19 cellular contexts compared by ENCODE assay signal in the genomic region with DNA sequence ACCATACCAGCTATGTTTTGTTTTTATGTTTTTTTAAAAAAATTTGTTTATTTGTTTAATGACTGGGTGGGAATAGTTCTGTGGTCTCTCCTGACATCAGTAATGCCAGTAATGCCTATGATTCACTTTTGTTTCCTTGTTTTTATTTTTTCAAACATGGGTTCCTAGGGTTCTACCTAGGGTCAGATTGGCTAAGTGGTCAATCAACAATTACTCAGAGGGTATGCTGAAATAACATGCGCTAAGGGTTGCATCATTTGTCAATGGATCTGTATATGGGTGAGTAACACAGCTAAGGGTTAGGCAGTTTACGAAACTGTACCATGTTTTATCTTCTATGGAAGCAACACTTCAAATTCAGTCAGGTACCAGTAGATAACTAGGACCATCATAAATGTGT.
A peak's percentile ranks its signal among the peaks of the same experiment; 100 is the strongest.
DNase-seq lines count a peak whose midpoint lies in the region; ATAC-seq and TF ChIP-seq lines count a peak whose summit lies in the region.
"Had no signal": no experiment of that assay in that cellular context is flagged by ENCODE, and none has a peak within 500 bp of the region (broad histone marks: within the 10 kb centered on the region; RNA-seq: fewer than 3 reads in every experiment).

No MANE protein-coding gene starts in this region.

- no peaks in the 10 kb centered on the region for H3K27me3 Mint-ChIP-seq in MCF 10A (ENCODE audit: insufficient read depth, unreplicated experiment)
- H3K27me3 Mint-ChIP-seq in naive thymus-derived CD8-positive, alpha-beta T cell: peaks cover 0 to 3% (median 0%) of the 10 kb centered on the region in 5 donors
- no peaks in the 10 kb centered on the region for H3K27me3 Mint-ChIP-seq in activated naive CD4-positive, alpha-beta T cell treated with anti-CD3 and anti-CD28 coated beads for 36 hours (ENCODE audit: low read depth)
- H3K27me3 Mint-ChIP-seq: activated CD4-positive, alpha-beta T cell treated with anti-CD3 and anti-CD28 coated beads, Interleukin-2, amount 10 ng/mL, durations not matched to agents 7 days and 5 days; activated naive CD4-positive, alpha-beta T cell treated with anti-CD3 and anti-CD28 coated beads, Interleukin-2, amount 10 ng/mL, durations not matched to agents 7 days and 5 days; CD4-positive, CD25-positive, alpha-beta regulatory T cell; dendritic cell treated with granulocyte-macrophage colony-stimulating factor and Interleukin-4, amounts not matched to agents 40 ng/mL and 50 ng/mL, for 4 days had no signal

- BruUV-seq in MCF 10A (replicated peaks; lab: Mats Ljungman, UMichigan): no TSS peak

- H3K4me1 ChIP-seq in breast epithelium (no peaks in the 10 kb centered on the region), RWPE2 (ENCODE audit: insufficient read depth, poor library complexity, severe bottlenecking) (peaks cover 23% of the 10 kb centered on the region), smooth muscle cell (ENCODE audit: low read depth) (no peaks in the 10 kb centered on the region)
- H3K4me1 ChIP-seq: right atrium auricular region, stomach had no signal

- peaks cover 33% of the 10 kb centered on the region for H3K9me3 Mint-ChIP-seq in MCF 10A (ENCODE audit: unreplicated experiment)
- peaks cover 5 to 34% (median 15%) of the 10 kb centered on the region in 9 donors for H3K9me3 Mint-ChIP-seq in naive thymus-derived CD8-positive, alpha-beta T cell
- peaks cover 11% of the 10 kb centered on the region for H3K9me3 Mint-ChIP-seq in activated naive CD4-positive, alpha-beta T cell treated with anti-CD3 and anti-CD28 coated beads for 36 hours

- no peak overlapping the region for H3K9ac ChIP-seq in smooth muscle cell (ENCODE audit: low read depth)

- POLR2A ChIA-PET in MCF 10A (lab: Yijun Ruan, JAX): interaction anchor here (0.6 to 1.6 kb wide), 3 partner anchors 12 to 691 kb away, joined by 3 to 4 read pairs (median 3); no protein-coding TSS in a partner anchor
- POLR2A ChIA-PET in naive thymus-derived CD8-positive, alpha-beta T cell (lab: Charles Lee): no interaction called here

- 68% methylated on average over 2 of the region's 2 CpGs for WGBS in smooth muscle cell (ENCODE audit: low lambda C conversion rate)

- H3K36me3 ChIP-seq in breast epithelium (no peaks in the 10 kb centered on the region), RWPE2 (ENCODE audit: low read depth) (no peaks in the 10 kb centered on the region), smooth muscle cell (ENCODE audit: low read depth) (no peaks in the 10 kb centered on the region)
- H3K36me3 ChIP-seq: right atrium auricular region, stomach had no signal

- H3K4me1 Mint-ChIP-seq in MCF 10A (ENCODE audit: insufficient read depth, unreplicated experiment): peaks cover 21% of the 10 kb centered on the region
- peaks cover 0 to 8% (median 0%) of the 10 kb centered on the region in 4 donors for H3K4me1 Mint-ChIP-seq in naive thymus-derived CD8-positive, alpha-beta T cell
- H3K4me1 Mint-ChIP-seq in activated naive CD4-positive, alpha-beta T cell treated with anti-CD3 and anti-CD28 coated beads for 36 hours (ENCODE audit: low read depth): peaks cover 6% of the 10 kb centered on the region
- H3K4me1 Mint-ChIP-seq: activated CD4-positive, alpha-beta T cell treated with anti-CD3 and anti-CD28 coated beads, Interleukin-2, amount 10 ng/mL, durations not matched to agents 7 days and 5 days had no signal

- no peak overlapping the region for H2AFZ ChIP-seq in smooth muscle cell (ENCODE audit: low read depth)

- peaks cover 7% of the 10 kb centered on the region for H3K36me3 Mint-ChIP-seq in MCF 10A (ENCODE audit: insufficient read depth, unreplicated experiment)
- H3K36me3 Mint-ChIP-seq in naive thymus-derived CD8-positive, alpha-beta T cell: peaks cover 0 to 15% (median 7%) of the 10 kb centered on the region in 3 donors
- peaks cover 9% of the 10 kb centered on the region for H3K36me3 Mint-ChIP-seq in activated naive CD4-positive, alpha-beta T cell treated with anti-CD3 and anti-CD28 coated beads for 36 hours (ENCODE audit: low read depth)
- H3K36me3 Mint-ChIP-seq: activated naive CD4-positive, alpha-beta T cell treated with anti-CD3 and anti-CD28 coated beads, Interleukin-2, amount 10 ng/mL, durations not matched to agents 7 days and 5 days; CD4-positive, CD25-positive, alpha-beta regulatory T cell had no signal

- TF ChIP-seq CTCF in MCF 10A (IDR thresholded peaks at IDR 0.05; ENCODE audit: unreplicated experiment): no peak
- no peak for TF ChIP-seq CTCF in breast epithelium (IDR thresholded peaks at IDR 0.05)
- TF ChIP-seq CTCF in RWPE2 (IDR thresholded peaks at IDR 0.05; ENCODE audit: poor library complexity, severe bottlenecking): no peak
- TF ChIP-seq CTCF in smooth muscle cell (IDR thresholded peaks at IDR 0.05; ENCODE audit: borderline replicate concordance, insufficient read depth, poor library complexity, severe bottlenecking): no peak

- intact Hi-C loops in MCF 10A (cut with micrococcal nuclease): no loop called here
- intact Hi-C loops in breast epithelium (cut with DNase I; ENCODE audit: low total_unique reads): no loop called here
- intact Hi-C loops in activated naive CD4-positive, alpha-beta T cell treated with anti-CD3 and anti-CD28 coated beads for 36 hours (cut with micrococcal nuclease): no loop called here

- peak; percentile 82 for ATAC-seq in RWPE2 (ENCODE audit: low read depth)
- ATAC-seq in esophagus mucosa: peak; percentile 84
- ATAC-seq in naive thymus-derived CD8-positive, alpha-beta T cell: no peak

- H3K27ac ChIP-seq in breast epithelium (no peak overlapping the region), RWPE2 (ENCODE audit: poor library complexity, severe bottlenecking) (peak overlapping the region; percentile 24), smooth muscle cell (ENCODE audit: low read depth) (no peak overlapping the region)
- H3K27ac ChIP-seq: right atrium auricular region, stomach had no signal

- H3K4me3 ChIP-seq in breast epithelium: no peak overlapping the region
- no peak overlapping the region for H3K4me3 ChIP-seq in RWPE2 (ENCODE audit: severe bottlenecking)
- H3K4me3 ChIP-seq in smooth muscle cell: no peak overlapping the region
- H3K4me3 ChIP-seq: right atrium auricular region, stomach had no signal

- no peaks in the 10 kb centered on the region for H4K20me1 ChIP-seq in smooth muscle cell (ENCODE audit: low read depth)

- H3F3A ChIP-seq in smooth muscle cell (ENCODE audit: low read depth): no peaks in the 10 kb centered on the region

- H3K27ac Mint-ChIP-seq in MCF 10A (ENCODE audit: low read depth, unreplicated experiment): peak overlapping the region; percentile 64
- no peak overlapping the region for H3K27ac Mint-ChIP-seq in naive thymus-derived CD8-positive, alpha-beta T cell
- H3K27ac Mint-ChIP-seq in activated naive CD4-positive, alpha-beta T cell treated with anti-CD3 and anti-CD28 coated beads for 36 hours: no peak overlapping the region
- H3K27ac Mint-ChIP-seq: activated CD4-positive, alpha-beta T cell treated with anti-CD3 and anti-CD28 coated beads, Interleukin-2, amount 10 ng/mL, durations not matched to agents 7 days and 5 days; activated naive CD4-positive, alpha-beta T cell treated with anti-CD3 and anti-CD28 coated beads, Interleukin-2, amount 10 ng/mL, durations not matched to agents 7 days and 5 days; CD4-positive, CD25-positive, alpha-beta regulatory T cell; dendritic cell treated with granulocyte-macrophage colony-stimulating factor and Interleukin-4, amounts not matched to agents 40 ng/mL and 50 ng/mL, for 4 days had no signal

- H3K9me3 ChIP-seq in breast epithelium: no peaks in the 10 kb centered on the region
- H3K9me3 ChIP-seq in RWPE2 (ENCODE audit: severe bottlenecking): peaks cover 4% of the 10 kb centered on the region
- no peaks in the 10 kb centered on the region for H3K9me3 ChIP-seq in smooth muscle cell (replicated peaks; ENCODE audit: low read depth)

- DNase-seq in MCF 10A (ENCODE audit: unreplicated experiment): peak; percentile 89
- no peak for DNase-seq in breast epithelium (ENCODE audit: low spot score in 2 of 2)
- DNase-seq in RWPE2 (ENCODE audit: low spot score): no peak
- DNase-seq in naive thymus-derived CD8-positive, alpha-beta T cell: no peak
- DNase-seq in activated naive CD4-positive, alpha-beta T cell treated with anti-CD3 and anti-CD28 coated beads for 36 hours: no peak
- DNase-seq in smooth muscle cell (lab: John Stamatoyannopoulos, UW; ENCODE audit: unreplicated experiment): no peak
- DNase-seq in AG20443 (ENCODE audit: low spot score): no peak
- DNase-seq: activated CD4-positive, alpha-beta T cell treated with anti-CD3 and anti-CD28 coated beads, Interleukin-2, amount 10 ng/mL, durations not matched to agents 7 days and 5 days; activated naive CD4-positive, alpha-beta T cell treated with anti-CD3 and anti-CD28 coated beads, Interleukin-2, amount 10 ng/mL, durations not matched to agents 7 days and 5 days; CD4-positive, CD25-positive, alpha-beta regulatory T cell; DND-41; hypothalamus; midbrain; NCI-H2029 treated with DMSO at 0.1 percent for 48 hours; NCI-H526; stomach had no signal

- no peak for TF ChIP-seq POLR2A in breast epithelium (IDR thresholded peaks at IDR 0.05)

- CTCF ChIA-PET in MCF 10A (lab: Yijun Ruan, JAX): interaction anchor here (0.6 kb wide), 1 partner anchor 581 kb away, joined by 3 read pairs; no protein-coding TSS in a partner anchor
- CTCF ChIA-PET in activated naive CD4-positive, alpha-beta T cell treated with anti-CD3 and anti-CD28 coated beads for 36 hours (lab: Charles Lee): no interaction called here

- H3K79me2 ChIP-seq in smooth muscle cell (ENCODE audit: low read depth): no peaks in the 10 kb centered on the region

- no peak overlapping the region for H3K4me3 Mint-ChIP-seq in MCF 10A (ENCODE audit: unreplicated experiment)
- no peak overlapping the region for H3K4me3 Mint-ChIP-seq in naive thymus-derived CD8-positive, alpha-beta T cell
- no peak overlapping the region for H3K4me3 Mint-ChIP-seq in activated naive CD4-positive, alpha-beta T cell treated with anti-CD3 and anti-CD28 coated beads for 36 hours
- H3K4me3 Mint-ChIP-seq: activated CD4-positive, alpha-beta T cell treated with anti-CD3 and anti-CD28 coated beads, Interleukin-2, amount 10 ng/mL, durations not matched to agents 7 days and 5 days; activated naive CD4-positive, alpha-beta T cell treated with anti-CD3 and anti-CD28 coated beads, Interleukin-2, amount 10 ng/mL, durations not matched to agents 7 days and 5 days; CD4-positive, CD25-positive, alpha-beta regulatory T cell; dendritic cell treated with granulocyte-macrophage colony-stimulating factor and Interleukin-4, amounts not matched to agents 40 ng/mL and 50 ng/mL, for 4 days had no signal

- H3K4me2 ChIP-seq in smooth muscle cell: no peak overlapping the region

- no peaks in the 10 kb centered on the region for H3K27me3 ChIP-seq in breast epithelium
- no peaks in the 10 kb centered on the region for H3K27me3 ChIP-seq in RWPE2 (ENCODE audit: insufficient read depth, poor library complexity, severe bottlenecking)
- no peaks in the 10 kb centered on the region for H3K27me3 ChIP-seq in smooth muscle cell (ENCODE audit: low read depth)
- H3K27me3 ChIP-seq: right atrium auricular region, stomach had no signal

Comparison
In these comparisons a context has a peak if more than half of its experiments do, and no peak if none do; other contexts are left out.
1. ATAC-seq: peak in RWPE2 (single experiment) and esophagus mucosa (single experiment); none in naive thymus-derived CD8-positive, alpha-beta T cell (0 of 2).